In the genomic region with DNA sequence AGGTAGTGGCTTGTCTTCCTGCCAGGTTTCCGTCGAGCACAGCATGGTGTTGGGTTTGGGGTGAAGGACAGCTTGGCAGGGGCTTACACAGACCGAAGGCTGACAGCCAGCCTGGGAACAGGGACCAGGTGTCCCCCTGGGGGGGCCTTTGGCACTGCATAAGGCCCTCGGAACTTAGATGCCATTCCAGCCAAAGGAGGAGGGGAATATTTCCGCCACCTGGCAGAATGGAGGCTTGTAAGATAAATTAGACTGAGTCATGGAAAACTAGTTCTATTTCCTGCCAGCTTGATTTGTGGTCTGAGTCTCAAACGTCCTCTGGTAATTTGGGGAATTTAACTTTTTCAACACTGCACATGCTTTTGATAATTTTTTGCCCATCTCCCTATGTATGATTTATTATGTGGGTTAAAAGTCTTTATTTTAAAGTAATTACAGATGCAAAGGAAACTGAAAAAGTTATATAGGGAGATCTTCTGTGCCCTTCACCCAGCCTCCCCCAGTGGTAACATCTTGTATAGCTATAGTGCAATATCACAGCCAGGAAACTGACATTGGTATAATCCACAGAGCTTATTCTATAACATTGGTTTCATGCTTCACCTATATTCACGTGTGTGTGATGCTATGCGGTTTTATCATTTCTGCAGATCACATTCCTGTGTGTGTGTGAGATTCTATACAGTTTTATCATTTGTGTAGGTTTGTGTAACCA, we compare ENCODE assay signal across 13 cellular contexts. TPM values are rescaled to one million over a fixed set of nuclear protein-coding genes. Genes with fewer than 3 reads are reported as not detected.
DNase-seq lines count a peak whose midpoint lies in the region; ATAC-seq and TF ChIP-seq lines count a peak whose summit lies in the region.
"Had no signal": no experiment of that assay in that cellular context is flagged by ENCODE, and none has a peak within 500 bp of the region (broad histone marks: within the 10 kb centered on the region; RNA-seq: fewer than 3 reads in every experiment).

No MANE protein-coding gene starts in this region.

- intact Hi-C loops in head of caudate nucleus (cut with DNase I): no loop called here
- intact Hi-C loops in gastrocnemius medialis (cut with DNase I; ENCODE audit: low total_unique reads): no loop called here
- intact Hi-C loops in Caco-2 (cut with micrococcal nuclease; ENCODE audit: unreplicated experiment): no loop called here

- no peak overlapping the region for H3K27ac ChIP-seq in gastrocnemius medialis
- H3K27ac ChIP-seq: SJCRH30, uterus had no signal

- no peak overlapping the region for H3K27ac Mint-ChIP-seq in Caco-2 (ENCODE audit: unreplicated experiment)

- no peak overlapping the region for H3K4me3 ChIP-seq in gastrocnemius medialis
- H3K4me3 ChIP-seq in Caco-2 (ENCODE audit: low read depth, low read length): no peak overlapping the region
- H3K4me3 ChIP-seq: SJCRH30, uterus had no signal

- CTCF ChIA-PET in Caco-2 (lab: Charles Lee): no interaction called here

- no peak for TF ChIP-seq CTCF in gastrocnemius medialis (IDR thresholded peaks at IDR 0.05 in 4 of 5, conservative IDR thresholded peaks at IDR 0.05 in 1 of 5)
- no peak for TF ChIP-seq CTCF in Caco-2 (IDR thresholded peaks at IDR 0.05; ENCODE audit: insufficient read depth in 1 of 2, low read depth in 1 of 2, low read length in 1 of 2, severe bottlenecking in 1 of 2, unreplicated experiment in 1 of 2)

- H3K4me1 ChIP-seq in gastrocnemius medialis (no peaks in the 10 kb centered on the region), Caco-2 (peaks cover 8% of the 10 kb centered on the region)
- H3K4me1 ChIP-seq: uterus had no signal

- no peaks in the 10 kb centered on the region for H3K27me3 Mint-ChIP-seq in Caco-2 (ENCODE audit: insufficient read depth, unreplicated experiment)

- H3K36me3 ChIP-seq in gastrocnemius medialis (no peaks in the 10 kb centered on the region), Caco-2 (ENCODE audit: control insufficient read depth, insufficient read depth, low read length) (no peaks in the 10 kb centered on the region)
- H3K36me3 ChIP-seq: SJCRH30, uterus had no signal

- no peaks in the 10 kb centered on the region for H3K9me3 Mint-ChIP-seq in Caco-2 (ENCODE audit: unreplicated experiment)
- H3K9me3 Mint-ChIP-seq: activated naive CD4-positive, alpha-beta T cell treated with anti-CD3 and anti-CD28 coated beads, Interleukin-2, amount 50 U/mL, for 24 hours had no signal

- no peak for TF ChIP-seq POLR2A in gastrocnemius medialis (IDR thresholded peaks at IDR 0.05)

- POLR2A ChIA-PET in Caco-2 (lab: Charles Lee): no interaction called here

- H3K4me1 Mint-ChIP-seq in Caco-2 (ENCODE audit: low read depth, unreplicated experiment): peaks cover 27% of the 10 kb centered on the region

- BruUV-seq in Caco-2 (replicated peaks; lab: Mats Ljungman, UMichigan): no TSS peak

- H3K9me3 ChIP-seq in gastrocnemius medialis (no peaks in the 10 kb centered on the region), Caco-2 (no peaks in the 10 kb centered on the region)
- H3K9me3 ChIP-seq: SJCRH30, uterus had no signal

- in situ Hi-C loops in gastrocnemius medialis (cut with MboI; ENCODE audit: low sequenced_read_pairs in 4 of 4): loop anchor here in 1 of 4 donors (25.0 kb wide), 1 partner anchor 295 kb away; a partner anchor contains a TSS

- H3K36me3 Mint-ChIP-seq in Caco-2 (ENCODE audit: insufficient read depth, unreplicated experiment): no peaks in the 10 kb centered on the region
- H3K36me3 Mint-ChIP-seq: activated naive CD4-positive, alpha-beta T cell treated with anti-CD3 and anti-CD28 coated beads, Interleukin-2, amount 50 U/mL, for 24 hours had no signal

- H3K27me3 ChIP-seq in gastrocnemius medialis (no peaks in the 10 kb centered on the region), Caco-2 (replicated peaks; ENCODE audit: control insufficient read depth, insufficient read depth, low read length) (no peaks in the 10 kb centered on the region)
- H3K27me3 ChIP-seq: SJCRH30, uterus had no signal

- DNase-seq in GM04504 (ENCODE audit: low read depth) (peak; percentile 26), NCI-H446 (lab: John Stamatoyannopoulos, UW) (peak; percentile 13 to 81), cerebellar nuclear complex (lab: John Stamatoyannopoulos, UW) (peak; percentile 79 to 96), myocyte (ENCODE audit: low read depth) (peak; percentile 40), head of caudate nucleus (no peak), gastrocnemius medialis (no peak), Caco-2 (no peak)
- DNase-seq: activated CD4-positive, alpha-beta T cell treated with anti-CD3 and anti-CD28 coated beads, Interleukin-2, amount 50 U/mL, for 1 hour; H7; SJCRH30; uterus had no signal

- H3K4me3 Mint-ChIP-seq in Caco-2 (ENCODE audit: unreplicated experiment): no peak overlapping the region
- H3K4me3 Mint-ChIP-seq: activated naive CD4-positive, alpha-beta T cell treated with anti-CD3 and anti-CD28 coated beads, Interleukin-2, amount 50 U/mL, for 24 hours had no signal

- ATAC-seq in gastrocnemius medialis (no peak), GM18517 (IDR thresholded peaks at IDR 0.05; ENCODE audit: unreplicated experiment) (no peak)

RNA-seq across cellular contexts. Expression of a gene that starts 11.5 kb away (rescaled TPM):
- 4.5 and 9.5 TPM in 2 replicates for total RNA-seq in myocyte
- polyA plus RNA-seq in myocyte (2012): 2.3 TPM
- 1 to 10 TPM in 2 of 4 donors, under 1 TPM in 1, not detected in 1; 0.73 to 2.7 (median 1.8) TPM for total RNA-seq in gastrocnemius medialis
- 24.7 and 25.0 TPM in 2 replicates for total RNA-seq in Caco-2 (2022)

Comparison
In these comparisons a context has a peak if more than half of its experiments do, and no peak if none do; other contexts are left out.
1. DNase-seq: peak in GM04504 (single experiment), NCI-H446 (2 of 2), cerebellar nuclear complex (2 of 2) and myocyte (single experiment); none in head of caudate nucleus (0 of 42), gastrocnemius medialis (0 of 2) and Caco-2 (0 of 2).